In the genomic region with DNA sequence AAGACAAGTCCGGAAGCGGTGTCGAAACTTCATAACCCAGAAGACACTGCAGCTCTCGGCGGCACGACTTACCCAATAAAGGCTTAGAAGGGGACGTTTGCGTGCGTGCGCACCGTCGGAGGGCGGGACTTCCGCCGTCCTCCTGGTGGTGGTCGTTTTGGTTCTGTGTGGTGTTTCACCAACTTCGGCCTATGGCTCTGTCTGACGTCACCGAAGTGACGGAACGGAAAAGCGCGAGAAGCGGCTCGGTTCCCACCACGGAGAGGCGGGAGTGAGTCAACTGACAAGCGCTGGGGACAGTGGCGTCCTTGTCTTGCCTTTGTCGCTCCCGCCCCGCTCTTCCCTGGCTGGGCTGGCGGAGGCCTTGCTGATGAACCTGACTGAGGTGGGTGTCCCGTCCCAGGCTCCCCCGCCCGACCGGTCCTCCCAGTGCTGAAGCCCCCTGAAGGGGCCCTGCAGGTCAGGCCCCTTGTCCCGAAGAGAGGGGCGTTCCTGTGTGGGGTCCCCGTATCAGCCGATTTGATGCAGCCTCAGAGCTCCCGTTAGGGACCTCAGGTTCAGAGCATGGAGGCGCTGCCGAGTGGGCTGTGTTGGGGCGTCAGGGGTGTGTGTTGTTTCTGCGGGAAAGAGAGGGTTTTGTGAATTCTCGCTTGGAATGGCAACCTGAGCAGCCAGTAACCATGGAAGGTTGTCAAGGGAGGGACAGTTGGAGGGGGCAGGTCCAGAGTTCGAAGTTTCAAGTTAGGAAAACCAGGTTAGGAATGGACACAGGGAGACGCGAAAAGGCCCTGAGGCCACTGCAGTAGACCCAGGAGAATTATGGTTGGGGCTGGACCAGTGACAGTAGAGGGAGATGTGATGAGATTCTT, we compare ENCODE assay signal across 8 cellular contexts.
DNase-seq lines count a peak whose midpoint lies in the region; ATAC-seq and FAIRE-seq lines count a peak whose summit lies in the region.

Gene ZNF548 (plus strand): TSS at position 125 of the 869 bp plus-strand sequence. CDS start 246 bp downstream, at position 371.

- H3K27ac ChIP-seq in BLaER1, result peak within 1 kb of the TSS; percentile 88
- H3K27ac ChIP-seq in layer of hippocampus (ENCODE audit: low read depth, low read length), result peak within 1 kb of the TSS; percentile 82

- peaks cover 38% of the 10 kb centered on the region for H4K20me1 ChIP-seq in BLaER1

- H3K36me3 ChIP-seq in BLaER1, result peaks cover 22% of the 10 kb centered on the region

- peak within 1 kb of the TSS; percentile 95 for H3K4me2 ChIP-seq in BLaER1

- H3K9ac ChIP-seq in BLaER1, result peak within 1 kb of the TSS; percentile 94

- peak within 1 kb of the TSS; percentile 90 for H3K4me3 ChIP-seq in BLaER1

- no peaks in the 10 kb centered on the region for H3K9me3 ChIP-seq in BLaER1

- DNase-seq in GM19239 (ENCODE audit: insufficient read length, low spot score), result peak; percentile 75
- DNase-seq in NCI-H526 (lab: John Stamatoyannopoulos, UW), result peak; percentile 98 to 99
- DNase-seq in activated CD4-positive, alpha-beta T cell treated with anti-CD3 and anti-CD28 coated beads for 48 hours, result peak; percentile 97
- peak; percentile 92 to 95 for DNase-seq in stimulated activated CD4-positive, alpha-beta T cell treated with anti-CD3 and anti-CD28 coated beads, Interleukin-1b, Interleukin-23, amount 100 ng/mL, for 4 hours (ENCODE audit: low read depth in 2 of 2)

- peaks cover 21% of the 10 kb centered on the region for H3K4me1 ChIP-seq in BLaER1

- peak; percentile 95 for FAIRE-seq in GM19239 (lab: Jason Lieb, UNC)
- peak; percentile 38 for FAIRE-seq in colon (lab: Jason Lieb, UNC)

- no peaks in the 10 kb centered on the region for H3K27me3 ChIP-seq in BLaER1
- H3K27me3 ChIP-seq in layer of hippocampus (ENCODE audit: control insufficient read depth, insufficient read depth, low read length), result no peaks in the 10 kb centered on the region

- peak; percentile 92 for ATAC-seq in HG03457 (IDR thresholded peaks at IDR 0.05; ENCODE audit: unreplicated experiment)

Comparison
In these comparisons a context has a peak if more than half of its experiments do, and no peak if none do; other contexts are left out.
1. Peak in every context shown above with its lines: DNase-seq, ATAC-seq, H3K4me3 ChIP-seq and H3K27ac ChIP-seq.